In the genomic region with DNA sequence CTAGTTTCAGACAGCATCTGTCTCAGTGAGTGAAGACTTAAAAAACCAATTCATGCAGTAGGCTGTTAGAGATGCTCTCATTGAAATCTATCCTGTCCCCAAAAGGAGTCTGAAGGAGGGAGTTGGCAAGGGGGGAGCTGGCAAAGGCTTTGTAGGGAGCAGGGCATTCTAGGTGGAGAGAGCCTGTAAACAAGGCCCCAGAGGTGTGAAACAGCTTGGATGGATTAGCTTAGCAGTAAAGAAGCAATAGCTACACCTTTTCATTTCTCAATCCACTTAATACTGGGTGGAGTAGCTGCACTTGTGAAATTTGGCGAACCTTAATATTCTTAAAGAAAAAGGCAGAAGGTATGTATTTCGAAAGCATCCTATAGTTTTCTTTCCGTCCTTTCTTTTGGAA, we compare ENCODE assay signal across 19 cellular contexts.
"Had no signal": no experiment of that assay in that cellular context is flagged by ENCODE, and none has a peak within 500 bp of the region (broad histone marks: within the 10 kb centered on the region; RNA-seq: fewer than 3 reads in every experiment).

No MANE protein-coding gene starts in this region.

- H3K36me3 Mint-ChIP-seq: activated naive CD8-positive, alpha-beta T cell treated with anti-CD3 and anti-CD28 coated beads for 36 hours; mesothelial cell of epicardium; naive thymus-derived CD8-positive, alpha-beta T cell had no signal

- H3K27me3 Mint-ChIP-seq: activated naive CD8-positive, alpha-beta T cell treated with anti-CD3 and anti-CD28 coated beads for 36 hours; naive thymus-derived CD8-positive, alpha-beta T cell; progenitor cell of endocrine pancreas; stimulated activated naive CD8-positive, alpha-beta T cell treated with anti-CD3 and anti-CD28 coated beads, Interleukin-15, Interleukin-2, amounts not matched to agents 100 ng/mL and 50 ng/mL, for 24 hours had no signal

- H3K27ac ChIP-seq: hepatocyte, spleen, suprapubic skin, vagina had no signal

- H3K27ac Mint-ChIP-seq: activated naive CD8-positive, alpha-beta T cell treated with anti-CD3 and anti-CD28 coated beads for 36 hours; activated T-helper 2 cell treated with anti-CD3 and anti-CD28 coated beads, Interferon-gamma antibody, Interleukin-2, Interleukin-4, amounts not matched to agents 10 μg/mL and 5 μg/mL and 100 μg/mL, durations not matched to agents 14 hours and 24 hours and 36 hours; mesothelial cell of epicardium; progenitor cell of endocrine pancreas; stimulated activated naive CD8-positive, alpha-beta T cell treated with anti-CD3 and anti-CD28 coated beads, Interleukin-15, Interleukin-2, amounts not matched to agents 100 ng/mL and 50 ng/mL, for 24 hours had no signal

- DNase-seq: activated naive CD4-positive, alpha-beta T cell treated with Interleukin-2 at 50 U/mL for 16 hours; activated naive CD8-positive, alpha-beta T cell treated with anti-CD3 and anti-CD28 coated beads for 36 hours; activated T-cell treated with anti-CD3 and anti-CD28 coated beads, Interleukin-2, amount 50 U/mL, for 1 hour; cortex of kidney; foreskin fibroblast; left ventricle myocardium superior; mammary epithelial cell; naive thymus-derived CD8-positive, alpha-beta T cell; retina; stimulated activated CD4-positive, alpha-beta T cell treated with anti-CD3 and anti-CD28 coated beads, Interleukin-4, amount 100 ng/mL, for 4 hours; trophoblast cell had no signal

- ATAC-seq: left ventricle myocardium superior; naive thymus-derived CD8-positive, alpha-beta T cell had no signal

- H3K9me3 Mint-ChIP-seq: activated naive CD8-positive, alpha-beta T cell treated with anti-CD3 and anti-CD28 coated beads for 36 hours; activated T-helper 2 cell treated with anti-CD3 and anti-CD28 coated beads, Interferon-gamma antibody, Interleukin-2, Interleukin-4, amounts not matched to agents 10 μg/mL and 5 μg/mL and 100 μg/mL, durations not matched to agents 14 hours and 24 hours and 36 hours; mesothelial cell of epicardium; naive thymus-derived CD8-positive, alpha-beta T cell; stimulated activated naive CD8-positive, alpha-beta T cell treated with anti-CD3 and anti-CD28 coated beads, Interleukin-15, Interleukin-2, amounts not matched to agents 100 ng/mL and 50 ng/mL, for 24 hours had no signal

- H3K4me3 Mint-ChIP-seq: activated naive CD8-positive, alpha-beta T cell treated with anti-CD3 and anti-CD28 coated beads for 36 hours; mesothelial cell of epicardium; naive thymus-derived CD8-positive, alpha-beta T cell; stimulated activated naive CD8-positive, alpha-beta T cell treated with anti-CD3 and anti-CD28 coated beads, Interleukin-15, Interleukin-2, amounts not matched to agents 100 ng/mL and 50 ng/mL, for 24 hours had no signal
